Comparison of ENCODE assay signal across 1 cellular context in the genomic region with DNA sequence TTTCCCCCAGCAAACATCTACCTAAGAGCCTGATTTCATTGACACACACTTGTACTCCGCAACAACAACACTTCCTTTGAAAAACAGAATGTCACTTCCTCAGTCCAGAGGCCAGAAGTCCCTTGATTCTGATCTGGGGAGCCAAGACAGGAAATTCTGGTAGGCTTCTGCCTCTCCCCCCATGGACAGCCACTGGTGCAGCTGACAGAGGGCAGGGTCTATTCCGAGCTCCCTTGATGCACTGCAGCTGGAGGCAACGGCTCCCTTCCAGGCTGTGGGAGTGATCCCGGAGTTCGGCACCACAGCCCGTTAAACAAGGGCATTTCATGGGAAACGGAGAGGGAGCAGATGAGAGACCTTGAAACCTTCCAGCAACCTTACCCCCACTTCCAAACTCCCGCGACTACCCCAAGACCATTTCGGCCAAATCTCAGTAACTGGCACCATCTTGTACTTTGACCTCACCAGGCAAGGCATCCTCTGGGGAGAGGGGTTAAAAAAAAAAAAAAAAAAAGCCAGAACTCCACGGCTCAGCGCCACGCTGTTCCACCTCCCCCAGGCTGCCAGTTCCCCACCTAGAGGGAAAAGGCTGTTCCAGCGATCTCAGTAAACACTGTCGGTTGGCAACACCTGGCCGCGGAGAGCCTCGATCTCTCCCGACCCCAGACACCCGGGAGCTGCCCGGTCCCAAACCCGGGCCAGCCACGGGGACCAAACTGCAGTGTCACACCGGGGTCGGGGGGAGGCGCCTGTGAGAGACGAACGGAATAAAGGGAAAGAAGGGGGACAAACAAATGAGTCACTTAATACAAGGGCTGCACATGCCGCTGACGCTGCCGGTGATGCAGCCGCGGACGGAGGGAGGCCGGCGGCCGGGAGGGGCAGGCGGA.
TF ChIP-seq lines count a peak whose summit lies in the region.

No MANE protein-coding gene starts in this region.

TF ChIP-seq in K562, 482 proteins besides CTCF, POLR2A, EP300 and RAD21 (continued from another document and continues in another):
- TF ChIP-seq CUX1 (CRISPR knock-in tag; IDR thresholded peaks at IDR 0.05) = no peak; the same call in 1 of the 2 replicates
- TF ChIP-seq SMARCA4 (IDR thresholded peaks at IDR 0.05) = peak; percentile 53; the same call in 1 of the 2 replicates
- no peak for TF ChIP-seq PHTF2 (CRISPR knock-in tag; IDR thresholded peaks at IDR 0.05)
- TF ChIP-seq ZNF830 (CRISPR knock-in tag; IDR thresholded peaks at IDR 0.05) = no peak
- no peak for TF ChIP-seq POLR3G (IDR thresholded peaks at IDR 0.05; ENCODE audit: extremely low read depth, insufficient read length, insufficient replicate concordance)
- TF ChIP-seq HNRNPLL (IDR thresholded peaks at IDR 0.05; ENCODE audit: low read depth, low read length, poor library complexity, severe bottlenecking) = peak; percentile 56
- no peak for TF ChIP-seq HDGF (IDR thresholded peaks at IDR 0.05)
- TF ChIP-seq, protein P1, sequence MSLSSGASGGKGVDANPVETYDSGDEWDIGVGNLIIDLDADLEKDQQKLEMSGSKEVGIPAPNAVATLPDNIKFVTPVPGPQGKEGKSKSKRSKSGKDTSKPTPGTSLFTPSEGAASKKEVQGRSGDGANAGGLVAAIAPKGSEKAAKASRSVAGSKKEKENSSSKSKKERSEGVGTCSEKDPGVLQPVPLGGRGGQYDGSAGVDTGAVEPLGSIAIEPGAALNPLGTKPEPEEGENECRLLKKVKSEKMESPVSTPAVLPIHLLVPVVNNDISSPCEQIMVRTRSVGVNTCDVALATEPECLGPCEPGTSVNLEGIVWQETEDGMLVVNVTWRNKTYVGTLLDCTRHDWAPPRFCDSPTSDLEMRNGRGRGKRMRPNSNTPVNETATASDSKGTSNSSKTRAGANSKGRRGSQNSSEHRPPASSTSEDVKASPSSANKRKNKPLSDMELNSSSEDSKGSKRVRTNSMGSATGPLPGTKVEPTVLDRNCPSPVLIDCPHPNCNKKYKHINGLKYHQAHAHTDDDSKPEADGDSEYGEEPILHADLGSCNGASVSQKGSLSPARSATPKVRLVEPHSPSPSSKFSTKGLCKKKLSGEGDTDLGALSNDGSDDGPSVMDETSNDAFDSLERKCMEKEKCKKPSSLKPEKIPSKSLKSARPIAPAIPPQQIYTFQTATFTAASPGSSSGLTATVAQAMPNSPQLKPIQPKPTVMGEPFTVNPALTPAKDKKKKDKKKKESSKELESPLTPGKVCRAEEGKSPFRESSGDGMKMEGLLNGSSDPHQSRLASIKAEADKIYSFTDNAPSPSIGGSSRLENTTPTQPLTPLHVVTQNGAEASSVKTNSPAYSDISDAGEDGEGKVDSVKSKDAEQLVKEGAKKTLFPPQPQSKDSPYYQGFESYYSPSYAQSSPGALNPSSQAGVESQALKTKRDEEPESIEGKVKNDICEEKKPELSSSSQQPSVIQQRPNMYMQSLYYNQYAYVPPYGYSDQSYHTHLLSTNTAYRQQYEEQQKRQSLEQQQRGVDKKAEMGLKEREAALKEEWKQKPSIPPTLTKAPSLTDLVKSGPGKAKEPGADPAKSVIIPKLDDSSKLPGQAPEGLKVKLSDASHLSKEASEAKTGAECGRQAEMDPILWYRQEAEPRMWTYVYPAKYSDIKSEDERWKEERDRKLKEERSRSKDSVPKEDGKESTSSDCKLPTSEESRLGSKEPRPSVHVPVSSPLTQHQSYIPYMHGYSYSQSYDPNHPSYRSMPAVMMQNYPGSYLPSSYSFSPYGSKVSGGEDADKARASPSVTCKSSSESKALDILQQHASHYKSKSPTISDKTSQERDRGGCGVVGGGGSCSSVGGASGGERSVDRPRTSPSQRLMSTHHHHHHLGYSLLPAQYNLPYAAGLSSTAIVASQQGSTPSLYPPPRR (CRISPR knock-in tag; IDR thresholded peaks at IDR 0.05; ENCODE audit: borderline replicate concordance) = no peak
- TF ChIP-seq CHCHD3 (CRISPR knock-in tag; IDR thresholded peaks at IDR 0.05) = no peak
- no peak for TF ChIP-seq CSDE1 (IDR thresholded peaks at IDR 0.05)
- no peak for TF ChIP-seq LEF1 (IDR thresholded peaks at IDR 0.05)
- TF ChIP-seq, protein P2, sequence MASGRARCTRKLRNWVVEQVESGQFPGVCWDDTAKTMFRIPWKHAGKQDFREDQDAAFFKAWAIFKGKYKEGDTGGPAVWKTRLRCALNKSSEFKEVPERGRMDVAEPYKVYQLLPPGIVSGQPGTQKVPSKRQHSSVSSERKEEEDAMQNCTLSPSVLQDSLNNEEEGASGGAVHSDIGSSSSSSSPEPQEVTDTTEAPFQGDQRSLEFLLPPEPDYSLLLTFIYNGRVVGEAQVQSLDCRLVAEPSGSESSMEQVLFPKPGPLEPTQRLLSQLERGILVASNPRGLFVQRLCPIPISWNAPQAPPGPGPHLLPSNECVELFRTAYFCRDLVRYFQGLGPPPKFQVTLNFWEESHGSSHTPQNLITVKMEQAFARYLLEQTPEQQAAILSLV (tag; IDR thresholded peaks at IDR 0.05) = no peak
- no peak for TF ChIP-seq HDAC6 (IDR thresholded peaks at IDR 0.05; ENCODE audit: low read depth, low read length)
- TF ChIP-seq HMG20A (CRISPR knock-in tag; conservative IDR thresholded peaks at IDR 0.05) = no peak
- TF ChIP-seq RBM22 (IDR thresholded peaks at IDR 0.05; ENCODE audit: low read depth, low read length, poor library complexity, severe bottlenecking) = no peak
- no peak for TF ChIP-seq STAT5B (CRISPR knock-in tag; IDR thresholded peaks at IDR 0.05)
- TF ChIP-seq, protein P3, sequence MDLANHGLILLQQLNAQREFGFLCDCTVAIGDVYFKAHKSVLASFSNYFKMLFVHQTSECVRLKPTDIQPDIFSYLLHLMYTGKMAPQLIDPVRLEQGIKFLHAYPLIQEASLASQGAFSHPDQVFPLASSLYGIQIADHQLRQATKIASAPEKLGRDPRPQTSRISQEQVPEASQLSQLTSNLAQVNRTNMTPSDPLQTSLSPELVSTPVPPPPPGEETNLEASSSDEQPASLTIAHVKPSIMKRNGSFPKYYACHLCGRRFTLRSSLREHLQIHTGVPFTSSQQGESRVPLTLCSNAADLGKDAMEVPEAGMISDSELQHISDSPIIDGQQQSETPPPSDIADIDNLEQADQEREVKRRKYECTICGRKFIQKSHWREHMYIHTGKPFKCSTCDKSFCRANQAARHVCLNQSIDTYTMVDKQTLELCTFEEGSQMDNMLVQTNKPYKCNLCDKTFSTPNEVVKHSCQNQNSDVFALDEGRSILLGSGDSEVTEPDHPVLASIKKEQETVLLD (IDR thresholded peaks at IDR 0.05) = peak; percentile 52
- no peak for TF ChIP-seq ZNF212 (CRISPR knock-in tag; IDR thresholded peaks at IDR 0.05)
- TF ChIP-seq ETV6 (IDR thresholded peaks at IDR 0.05; ENCODE audit: borderline replicate concordance in 1 of 2, low read depth in 2 of 2, low read length in 1 of 2) = no peak; a peak in 1 of 4 replicates
- no peak for TF ChIP-seq ETV6 (CRISPR knock-in tag; IDR thresholded peaks at IDR 0.05; ENCODE audit: borderline replicate concordance)
- 0 out of 2 replicates have a peak, but pooled peaks have one; percentile 18 for TF ChIP-seq ZNF584 (CRISPR knock-in tag; IDR thresholded peaks at IDR 0.05; ENCODE audit: low read depth)
- no peak; a peak in 1 of 4 replicates for TF ChIP-seq TBL1XR1 (IDR thresholded peaks at IDR 0.05; ENCODE audit: low read length in 2 of 2)
- no peak for TF ChIP-seq BMI1 (IDR thresholded peaks at IDR 0.05; ENCODE audit: low read length)
- TF ChIP-seq, protein P4, sequence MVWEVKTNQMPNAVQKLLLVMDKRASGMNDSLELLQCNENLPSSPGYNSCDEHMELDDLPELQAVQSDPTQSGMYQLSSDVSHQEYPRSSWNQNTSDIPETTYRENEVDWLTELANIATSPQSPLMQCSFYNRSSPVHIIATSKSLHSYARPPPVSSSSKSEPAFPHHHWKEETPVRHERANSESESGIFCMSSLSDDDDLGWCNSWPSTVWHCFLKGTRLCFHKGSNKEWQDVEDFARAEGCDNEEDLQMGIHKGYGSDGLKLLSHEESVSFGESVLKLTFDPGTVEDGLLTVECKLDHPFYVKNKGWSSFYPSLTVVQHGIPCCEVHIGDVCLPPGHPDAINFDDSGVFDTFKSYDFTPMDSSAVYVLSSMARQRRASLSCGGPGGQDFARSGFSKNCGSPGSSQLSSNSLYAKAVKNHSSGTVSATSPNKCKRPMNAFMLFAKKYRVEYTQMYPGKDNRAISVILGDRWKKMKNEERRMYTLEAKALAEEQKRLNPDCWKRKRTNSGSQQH (CRISPR knock-in tag; IDR thresholded peaks at IDR 0.05) = no peak
- TF ChIP-seq SMARCC2 (IDR thresholded peaks at IDR 0.05; ENCODE audit: low read depth) = no peak
- TF ChIP-seq SRSF3 (IDR thresholded peaks at IDR 0.05; ENCODE audit: insufficient read depth, low read length) = no peak
- TF ChIP-seq, protein P5, sequence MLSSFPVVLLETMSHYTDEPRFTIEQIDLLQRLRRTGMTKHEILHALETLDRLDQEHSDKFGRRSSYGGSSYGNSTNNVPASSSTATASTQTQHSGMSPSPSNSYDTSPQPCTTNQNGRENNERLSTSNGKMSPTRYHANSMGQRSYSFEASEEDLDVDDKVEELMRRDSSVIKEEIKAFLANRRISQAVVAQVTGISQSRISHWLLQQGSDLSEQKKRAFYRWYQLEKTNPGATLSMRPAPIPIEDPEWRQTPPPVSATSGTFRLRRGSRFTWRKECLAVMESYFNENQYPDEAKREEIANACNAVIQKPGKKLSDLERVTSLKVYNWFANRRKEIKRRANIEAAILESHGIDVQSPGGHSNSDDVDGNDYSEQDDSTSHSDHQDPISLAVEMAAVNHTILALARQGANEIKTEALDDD (IDR thresholded peaks at IDR 0.05) = no peak
- peak; percentile 47 for TF ChIP-seq RBBP5 (IDR thresholded peaks at IDR 0.05; ENCODE audit: borderline replicate concordance, insufficient read depth, low read length, poor library complexity, severe bottlenecking)
- TF ChIP-seq GTF2F1 (IDR thresholded peaks at IDR 0.05; ENCODE audit: low read depth, low read length) = no peak
- TF ChIP-seq E2F6 (IDR thresholded peaks at IDR 0.05; ENCODE audit: borderline replicate concordance in 1 of 2, extremely low read depth in 1 of 2, insufficient read depth in 1 of 2, insufficient read length in 1 of 2, low read depth in 1 of 2, low read length in 1 of 2, poor library complexity in 1 of 2, severe bottlenecking in 1 of 2) = peak in 1 of 2 experiments; percentile 80
- TF ChIP-seq HNRNPH1 (optimal IDR thresholded peaks at IDR 0.05; ENCODE audit: low read depth, low read length) = no peak
- peak; percentile 13 to 58; a peak in 2 of 4 replicates for TF ChIP-seq RCOR1 (IDR thresholded peaks at IDR 0.05; ENCODE audit: borderline replicate concordance in 1 of 2, low read depth in 2 of 2, low read length in 2 of 2)
- TF ChIP-seq ZNF263 (CRISPR knock-in tag; IDR thresholded peaks at IDR 0.05; ENCODE audit: borderline replicate concordance) = no peak
- TF ChIP-seq KLF13 (tag; IDR thresholded peaks at IDR 0.05; ENCODE audit: borderline replicate concordance, low read depth) = no peak
- no peak for TF ChIP-seq RFX5 (IDR thresholded peaks at IDR 0.05; ENCODE audit: low read depth, low read length)
- TF ChIP-seq ZNF696 (CRISPR knock-in tag; conservative IDR thresholded peaks at IDR 0.05) = no peak
- no peak for TF ChIP-seq HIVEP1 (CRISPR knock-in tag; IDR thresholded peaks at IDR 0.05)
- no peak for TF ChIP-seq RHOXF2B (CRISPR knock-in tag; conservative IDR thresholded peaks at IDR 0.05)
- TF ChIP-seq, protein P6, sequence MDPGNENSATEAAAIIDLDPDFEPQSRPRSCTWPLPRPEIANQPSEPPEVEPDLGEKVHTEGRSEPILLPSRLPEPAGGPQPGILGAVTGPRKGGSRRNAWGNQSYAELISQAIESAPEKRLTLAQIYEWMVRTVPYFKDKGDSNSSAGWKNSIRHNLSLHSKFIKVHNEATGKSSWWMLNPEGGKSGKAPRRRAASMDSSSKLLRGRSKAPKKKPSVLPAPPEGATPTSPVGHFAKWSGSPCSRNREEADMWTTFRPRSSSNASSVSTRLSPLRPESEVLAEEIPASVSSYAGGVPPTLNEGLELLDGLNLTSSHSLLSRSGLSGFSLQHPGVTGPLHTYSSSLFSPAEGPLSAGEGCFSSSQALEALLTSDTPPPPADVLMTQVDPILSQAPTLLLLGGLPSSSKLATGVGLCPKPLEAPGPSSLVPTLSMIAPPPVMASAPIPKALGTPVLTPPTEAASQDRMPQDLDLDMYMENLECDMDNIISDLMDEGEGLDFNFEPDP (CRISPR knock-in tag; IDR thresholded peaks at IDR 0.05) = no peak
- peak; percentile 96 for TF ChIP-seq RBFOX2 (IDR thresholded peaks at IDR 0.05; ENCODE audit: low read depth, low read length)
- no peak for TF ChIP-seq RBM39 (optimal IDR thresholded peaks at IDR 0.05; ENCODE audit: low read depth, low read length)
- no peak for TF ChIP-seq ZNF232 (CRISPR knock-in tag; IDR thresholded peaks at IDR 0.05)
